In the genomic region with DNA sequence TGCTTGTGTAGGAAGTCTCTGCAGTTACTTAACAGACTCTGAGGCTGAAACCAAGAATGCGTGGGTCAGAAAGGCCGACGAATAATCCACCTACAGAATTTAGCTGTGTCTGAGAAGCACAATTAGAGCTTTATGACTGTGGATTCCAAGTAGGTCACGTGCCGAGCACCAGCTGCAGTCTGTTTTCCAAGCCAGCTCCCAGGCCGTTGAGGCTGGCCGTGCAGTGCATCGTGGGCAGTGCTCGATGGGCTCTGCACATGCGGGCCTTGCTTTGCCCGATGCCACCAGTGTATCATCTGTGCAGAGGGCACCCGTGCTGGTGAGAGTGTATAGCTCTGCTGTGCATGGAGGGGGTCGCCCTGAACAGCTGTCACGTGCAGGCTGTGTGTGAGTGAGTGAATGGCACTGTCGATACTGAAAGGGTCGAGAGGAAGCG, we compare ENCODE assay signal across 12 cellular contexts.
DNase-seq lines count a peak whose midpoint lies in the region; ATAC-seq and TF ChIP-seq lines count a peak whose summit lies in the region.
"Had no signal": no experiment of that assay in that cellular context is flagged by ENCODE, and none has a peak within 500 bp of the region (broad histone marks: within the 10 kb centered on the region; RNA-seq: fewer than 3 reads in every experiment).

No MANE protein-coding gene starts in this region.

- peaks cover 7% of the 10 kb centered on the region for H3K4me1 ChIP-seq in SJCRH30

- peaks cover 16% of the 10 kb centered on the region for H3K4me1 Mint-ChIP-seq in activated T-cell treated with anti-CD3 and anti-CD28 coated beads, Interleukin-2, amount 50 U/mL, for 24 hours (ENCODE audit: low read depth)

- no peaks in the 10 kb centered on the region for H3K27me3 ChIP-seq in SJCRH30

- H3K27ac ChIP-seq in SJCRH30, result no peak overlapping the region; the same call in 1 of the 2 replicates
- H3K27ac ChIP-seq: VCaP had no signal

- no peaks in the 10 kb centered on the region for H3K9me3 Mint-ChIP-seq in activated T-cell treated with anti-CD3 and anti-CD28 coated beads, Interleukin-2, amount 50 U/mL, for 24 hours
- H3K9me3 Mint-ChIP-seq: CD4-positive, alpha-beta T cell had no signal

- peaks cover 46% of the 10 kb centered on the region for H3K27me3 Mint-ChIP-seq in activated T-cell treated with anti-CD3 and anti-CD28 coated beads, Interleukin-2, amount 50 U/mL, for 24 hours
- H3K27me3 Mint-ChIP-seq: CD4-positive, alpha-beta T cell had no signal

- peak; percentile 38 for DNase-seq in activated T-cell treated with anti-CD3 and anti-CD28 coated beads, Interleukin-2, amount 50 U/mL, for 24 hours
- DNase-seq in activated T-cell treated with anti-CD3 and anti-CD28 coated beads, Interleukin-2, amount 50 U/mL, for 1 hour, result no peak
- DNase-seq in SJCRH30 (peak; percentile 51 to 75), foreskin fibroblast (peak; percentile 65 to 70), DMS79 (lab: John Stamatoyannopoulos, UW) (no peak), NCI-H1417 treated with DMSO at 0.1 percent for 48 hours (lab: John Stamatoyannopoulos, UW) (no peak)
- peak; percentile 7 to 23 for DNase-seq in stimulated activated CD4-positive, alpha-beta T cell treated with anti-CD3 and anti-CD28 coated beads, Interleukin-2, amount 100 ng/mL, for 24 hours
- DNase-seq: CD4-positive, alpha-beta T cell; left cardiac atrium; NCI-H345 had no signal

- no peak overlapping the region for H3K27ac Mint-ChIP-seq in activated T-cell treated with anti-CD3 and anti-CD28 coated beads, Interleukin-2, amount 50 U/mL, for 24 hours
- H3K27ac Mint-ChIP-seq: CD4-positive, alpha-beta T cell had no signal

- no peak for TF ChIP-seq CTCF in foreskin fibroblast (IDR thresholded peaks at IDR 0.05; ENCODE audit: low read depth, low read length)

- no peak overlapping the region for H3K4me3 Mint-ChIP-seq in activated T-cell treated with anti-CD3 and anti-CD28 coated beads, Interleukin-2, amount 50 U/mL, for 24 hours
- H3K4me3 Mint-ChIP-seq: CD4-positive, alpha-beta T cell had no signal

- H3K4me3 ChIP-seq in SJCRH30 (peak overlapping the region; percentile 30), foreskin fibroblast (ENCODE audit: low read depth in 1 of 2, low read length in 2 of 2) (no peak overlapping the region)

- H3K36me3 ChIP-seq in SJCRH30, result no peaks in the 10 kb centered on the region

- H3K36me3 Mint-ChIP-seq in activated T-cell treated with anti-CD3 and anti-CD28 coated beads, Interleukin-2, amount 50 U/mL, for 24 hours (ENCODE audit: low read depth), result no peaks in the 10 kb centered on the region

- no peak for ATAC-seq in GM19452 (IDR thresholded peaks at IDR 0.05; ENCODE audit: unreplicated experiment)

- no peaks in the 10 kb centered on the region; the same call in 1 of the 2 replicates for H3K9me3 ChIP-seq in SJCRH30 (replicated peaks)

Comparison
In these comparisons a context has a peak if more than half of its experiments do, and no peak if none do; other contexts are left out.
1. DNase-seq: peak in activated T-cell treated with anti-CD3 and anti-CD28 coated beads, Interleukin-2, amount 50 U/mL, for 24 hours (single experiment), SJCRH30 (2 of 2), foreskin fibroblast (2 of 2) and stimulated activated CD4-positive, alpha-beta T cell treated with anti-CD3 and anti-CD28 coated beads, Interleukin-2, amount 100 ng/mL, for 24 hours (2 of 2); none in activated T-cell treated with anti-CD3 and anti-CD28 coated beads, Interleukin-2, amount 50 U/mL, for 1 hour (single experiment), DMS79 (single experiment) and NCI-H1417 treated with DMSO at 0.1 percent for 48 hours (single experiment).